ENCODE assay signal across 1 cellular context in the genomic region with DNA sequence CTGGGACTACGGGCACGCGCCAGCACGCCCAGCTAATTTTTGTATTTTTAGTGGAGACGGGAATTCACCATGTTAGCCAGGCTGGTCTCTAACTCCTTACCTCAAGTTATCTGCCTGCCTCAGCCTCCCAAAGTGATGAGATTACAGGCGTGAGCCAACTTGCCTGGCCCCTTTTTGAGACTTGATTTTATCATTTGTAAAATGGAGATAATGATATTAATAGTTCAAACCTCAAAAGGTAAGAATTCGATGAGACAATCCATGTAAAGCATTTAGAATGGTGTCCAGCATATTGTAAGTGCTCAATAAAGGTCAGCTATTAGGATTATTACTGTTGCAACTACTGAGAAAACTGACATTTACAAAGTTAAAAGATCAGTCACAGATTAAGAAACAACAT.
TF ChIP-seq lines count a peak whose summit lies in the region.

No MANE protein-coding gene starts in this region.

TF ChIP-seq in GM23338, 12 proteins besides CTCF, POLR2A, EP300 and RAD21 (continued from another document):
- TF ChIP-seq, protein P1, sequence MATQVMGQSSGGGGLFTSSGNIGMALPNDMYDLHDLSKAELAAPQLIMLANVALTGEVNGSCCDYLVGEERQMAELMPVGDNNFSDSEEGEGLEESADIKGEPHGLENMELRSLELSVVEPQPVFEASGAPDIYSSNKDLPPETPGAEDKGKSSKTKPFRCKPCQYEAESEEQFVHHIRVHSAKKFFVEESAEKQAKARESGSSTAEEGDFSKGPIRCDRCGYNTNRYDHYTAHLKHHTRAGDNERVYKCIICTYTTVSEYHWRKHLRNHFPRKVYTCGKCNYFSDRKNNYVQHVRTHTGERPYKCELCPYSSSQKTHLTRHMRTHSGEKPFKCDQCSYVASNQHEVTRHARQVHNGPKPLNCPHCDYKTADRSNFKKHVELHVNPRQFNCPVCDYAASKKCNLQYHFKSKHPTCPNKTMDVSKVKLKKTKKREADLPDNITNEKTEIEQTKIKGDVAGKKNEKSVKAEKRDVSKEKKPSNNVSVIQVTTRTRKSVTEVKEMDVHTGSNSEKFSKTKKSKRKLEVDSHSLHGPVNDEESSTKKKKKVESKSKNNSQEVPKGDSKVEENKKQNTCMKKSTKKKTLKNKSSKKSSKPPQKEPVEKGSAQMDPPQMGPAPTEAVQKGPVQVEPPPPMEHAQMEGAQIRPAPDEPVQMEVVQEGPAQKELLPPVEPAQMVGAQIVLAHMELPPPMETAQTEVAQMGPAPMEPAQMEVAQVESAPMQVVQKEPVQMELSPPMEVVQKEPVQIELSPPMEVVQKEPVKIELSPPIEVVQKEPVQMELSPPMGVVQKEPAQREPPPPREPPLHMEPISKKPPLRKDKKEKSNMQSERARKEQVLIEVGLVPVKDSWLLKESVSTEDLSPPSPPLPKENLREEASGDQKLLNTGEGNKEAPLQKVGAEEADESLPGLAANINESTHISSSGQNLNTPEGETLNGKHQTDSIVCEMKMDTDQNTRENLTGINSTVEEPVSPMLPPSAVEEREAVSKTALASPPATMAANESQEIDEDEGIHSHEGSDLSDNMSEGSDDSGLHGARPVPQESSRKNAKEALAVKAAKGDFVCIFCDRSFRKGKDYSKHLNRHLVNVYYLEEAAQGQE (IDR thresholded peaks at IDR 0.05; ENCODE audit: unreplicated experiment): no peak
